ENCODE assay signal across 11 cellular contexts in the genomic region with DNA sequence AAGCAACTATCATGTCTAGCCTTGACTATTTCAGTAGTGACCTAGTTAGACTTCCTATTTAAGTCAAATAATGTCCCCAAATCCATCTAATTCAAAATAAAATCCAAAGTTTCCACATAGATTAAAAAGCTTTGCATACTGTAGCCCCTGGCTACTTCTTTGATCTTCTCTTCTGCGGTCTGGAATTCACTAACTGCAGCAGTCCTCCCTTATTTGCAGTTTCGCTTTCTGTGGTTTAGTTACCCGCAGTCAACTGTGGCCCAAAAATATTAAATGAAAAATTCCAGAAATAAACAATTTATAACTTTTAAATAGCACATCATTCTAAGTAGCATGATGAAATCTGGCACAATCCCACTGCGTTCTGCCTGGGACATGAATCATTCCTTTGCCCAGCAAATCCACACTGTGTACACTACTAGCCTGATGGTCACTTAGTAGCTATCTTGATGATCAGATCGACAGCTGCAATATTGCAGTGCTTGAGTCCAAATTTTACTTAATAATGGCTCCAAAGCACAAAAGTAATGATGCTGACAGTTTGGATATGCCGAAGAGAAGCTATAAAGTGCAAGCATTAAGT.
DNase-seq lines count a peak whose midpoint lies in the region; ATAC-seq and TF ChIP-seq lines count a peak whose summit lies in the region.
"Had no signal": no experiment of that assay in that cellular context is flagged by ENCODE, and none has a peak within 500 bp of the region (broad histone marks: within the 10 kb centered on the region; RNA-seq: fewer than 3 reads in every experiment).

No MANE protein-coding gene starts in this region.

- intact Hi-C loops in esophagus squamous epithelium (cut with DNase I) = no loop called here

- no peaks in the 10 kb centered on the region for H3K36me3 ChIP-seq in esophagus squamous epithelium
- H3K36me3 ChIP-seq in osteoblast (ENCODE audit: insufficient read depth, low read length) = no peaks in the 10 kb centered on the region

- ATAC-seq in GM18498 (IDR thresholded peaks at IDR 0.05; ENCODE audit: unreplicated experiment) (no peak), GM21825 (IDR thresholded peaks at IDR 0.05; ENCODE audit: unreplicated experiment) (no peak), GM19467 (IDR thresholded peaks at IDR 0.05; ENCODE audit: unreplicated experiment) (no peak)
- ATAC-seq: natural killer cell treated with Interleukin-12 subunit alpha and Interleukin-12 subunit beta and Interleukin-15 and Interleukin-18, amount 100 ng/mL, for 72 hours had no signal

- H3K27me3 ChIP-seq in esophagus squamous epithelium (no peaks in the 10 kb centered on the region), osteoblast (ENCODE audit: insufficient read depth, low read length) (no peaks in the 10 kb centered on the region)

- peak overlapping the region in 3 of 4 donors; percentile 11 to 48 (median 18) for H3K4me3 ChIP-seq in esophagus squamous epithelium
- H3K4me3 ChIP-seq in osteoblast (ENCODE audit: insufficient read depth, low read length) = peak overlapping the region; percentile 63

- POLR2A ChIA-PET in RWPE1 (lab: Yijun Ruan, JAX; ENCODE audit: low non-redundant PET) = no interaction called here

- peak overlapping the region; percentile 52 for H2AFZ ChIP-seq in osteoblast (ENCODE audit: low read length)

- no peaks in the 10 kb centered on the region for H3K79me2 ChIP-seq in osteoblast (ENCODE audit: insufficient read depth, low read length)

- H4K20me1 ChIP-seq in osteoblast (ENCODE audit: insufficient read depth, low read length) = no peaks in the 10 kb centered on the region

- H3K4me2 ChIP-seq in osteoblast (ENCODE audit: insufficient read depth, low read length) = peak overlapping the region; percentile 76

- DNase-seq in Ammon's horn (ENCODE audit: low spot score) (peak; percentile 5), RWPE1 (ENCODE audit: low spot score) (peak; percentile 8), esophagus squamous epithelium (lab: John Stamatoyannopoulos, UW) (no peak), osteoblast (ENCODE audit: insufficient read length, low spot score, missing footprints) (no peak), HT-29 (ENCODE audit: low spot score) (no peak)
- DNase-seq: CD8-positive, alpha-beta memory T cell; NCI-H526 treated with DMSO at 0.1 percent for 48 hours had no signal

- no peak for TF ChIP-seq POLR2A in esophagus squamous epithelium (IDR thresholded peaks at IDR 0.05)

- TF ChIP-seq CTCF in RWPE1 (conservative IDR thresholded peaks at IDR 0.05; ENCODE audit: low read depth) = no peak
- no peak for TF ChIP-seq CTCF in esophagus squamous epithelium (IDR thresholded peaks at IDR 0.05)
- TF ChIP-seq CTCF in osteoblast (IDR thresholded peaks at IDR 0.05; ENCODE audit: extremely low read depth, low read depth, low read length) = no peak

- H3K27ac ChIP-seq in RWPE1 (no peak overlapping the region), esophagus squamous epithelium (peak overlapping the region in 2 of 4 donors; percentile 30 to 44), osteoblast (ENCODE audit: low read depth, low read length) (peak overlapping the region; percentile 54)

- no peaks in the 10 kb centered on the region for H3K4me1 ChIP-seq in esophagus squamous epithelium
- peaks cover 13% of the 10 kb centered on the region for H3K4me1 ChIP-seq in osteoblast (ENCODE audit: insufficient read depth, low read length)

- no peaks in the 10 kb centered on the region for H3K9me3 ChIP-seq in esophagus squamous epithelium
- no peaks in the 10 kb centered on the region for H3K9me3 ChIP-seq in osteoblast (ENCODE audit: low read depth, low read length)

- WGBS in esophagus squamous epithelium, 2 donors = 36 to 43% methylated on average over 6 of the region's 6 CpGs

- CTCF ChIA-PET in RWPE1 (lab: Yijun Ruan, JAX) = interaction anchor here (0.6 kb wide), 2 partner anchors 143 to 1458 kb away, joined by 3 read pairs; no protein-coding TSS in a partner anchor

Comparison
In these comparisons a context has a peak if more than half of its experiments do, and no peak if none do; other contexts are left out.
1. DNase-seq: peak in Ammon's horn (single experiment) and RWPE1 (single experiment); none in esophagus squamous epithelium (single experiment), osteoblast (single experiment) and HT-29 (single experiment).